Comparison of ENCODE assay signal across 15 cellular contexts in the genomic region with DNA sequence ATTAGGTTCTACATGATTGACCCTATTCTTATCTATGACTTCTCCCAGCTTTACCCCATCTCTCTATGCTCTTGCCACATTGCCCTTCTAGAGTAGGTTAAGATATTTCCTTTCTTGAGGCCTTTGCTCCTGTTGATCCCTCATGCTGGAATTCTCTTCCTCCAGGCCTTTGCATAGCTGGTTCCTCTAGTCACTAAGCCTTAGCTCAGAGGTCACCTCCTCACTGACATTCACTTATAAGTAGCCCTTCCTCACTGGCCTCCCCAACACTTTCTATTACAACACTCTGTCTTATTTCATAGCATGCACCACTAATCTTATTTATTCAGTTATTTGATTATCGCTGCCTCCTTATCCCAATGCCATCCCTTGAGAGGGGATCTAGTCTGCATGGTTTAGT.
DNase-seq lines count a peak whose midpoint lies in the region; ATAC-seq, FAIRE-seq and TF ChIP-seq lines count a peak whose summit lies in the region.
"Had no signal": no experiment of that assay in that cellular context is flagged by ENCODE, and none has a peak within 500 bp of the region (broad histone marks: within the 10 kb centered on the region; RNA-seq: fewer than 3 reads in every experiment).

No MANE protein-coding gene starts in this region.

- no peak overlapping the region for H3K4ac ChIP-seq in mesendoderm (ENCODE audit: low read depth, low read length)

- TF ChIP-seq POLR2A in H54 (IDR thresholded peaks at IDR 0.05; ENCODE audit: low read depth, low read length) = no peak

- H4K5ac ChIP-seq in mesendoderm (ENCODE audit: low read length) = no peak overlapping the region

- no peak overlapping the region for H3K4me3 ChIP-seq in fibroblast of villous mesenchyme (ENCODE audit: low read depth, low read length)
- no peak overlapping the region for H3K4me3 ChIP-seq in skeletal muscle satellite cell (ENCODE audit: low read length)
- H3K4me3 ChIP-seq in mesendoderm (ENCODE audit: low read length) = no peak overlapping the region

- no peak overlapping the region for H2BK15ac ChIP-seq in mesendoderm (replicated peaks; ENCODE audit: low read depth)

- no peaks in the 10 kb centered on the region for H3K36me3 ChIP-seq in skeletal muscle satellite cell (ENCODE audit: insufficient read depth, low read length)
- H3K36me3 ChIP-seq in mesendoderm (ENCODE audit: control insufficient read depth, insufficient read depth, low read length) = no peaks in the 10 kb centered on the region

- H3K4me2 ChIP-seq in skeletal muscle satellite cell (ENCODE audit: low read length) (no peak overlapping the region), mesendoderm (ENCODE audit: low read length) (no peak overlapping the region)

- H3K4me3 Mint-ChIP-seq in activated T-cell treated with anti-CD3 and anti-CD28 coated beads, Interleukin-2, amount 50 U/mL, for 4 hours = no peak overlapping the region
- H3K4me3 Mint-ChIP-seq: CD4-positive, alpha-beta memory T cell; IgD-negative memory B cell had no signal

- H3K27me3 ChIP-seq in skeletal muscle satellite cell (ENCODE audit: control insufficient read depth, insufficient read depth, low read length) (no peaks in the 10 kb centered on the region), mesendoderm (ENCODE audit: insufficient read depth, low read length, poor library complexity) (no peaks in the 10 kb centered on the region)

- H3K36me3 Mint-ChIP-seq in activated T-cell treated with anti-CD3 and anti-CD28 coated beads, Interleukin-2, amount 50 U/mL, for 4 hours (ENCODE audit: insufficient read depth) = no peaks in the 10 kb centered on the region
- H3K36me3 Mint-ChIP-seq: CD4-positive, alpha-beta memory T cell; IgD-negative memory B cell had no signal

- H4K8ac ChIP-seq in mesendoderm (ENCODE audit: low read depth, low read length) = no peak overlapping the region

- no peaks in the 10 kb centered on the region for H3K79me2 ChIP-seq in mesendoderm (ENCODE audit: control insufficient read depth, insufficient read depth, low read length)

- no peak overlapping the region for H2AK5ac ChIP-seq in mesendoderm (ENCODE audit: low read length)

- H3K56ac ChIP-seq in mesendoderm (ENCODE audit: low read length) = no peak overlapping the region

- H3K4me1 Mint-ChIP-seq in activated T-cell treated with anti-CD3 and anti-CD28 coated beads, Interleukin-2, amount 50 U/mL, for 4 hours (ENCODE audit: low read depth) = no peaks in the 10 kb centered on the region
- H3K4me1 Mint-ChIP-seq: CD4-positive, alpha-beta memory T cell; IgD-negative memory B cell had no signal

- TF ChIP-seq CTCF in fibroblast of villous mesenchyme (IDR thresholded peaks at IDR 0.05; ENCODE audit: insufficient read depth, low read depth, low read length) = no peak

- H2BK5ac ChIP-seq in mesendoderm (ENCODE audit: low read length) = no peak overlapping the region

- H3K4me1 ChIP-seq in skeletal muscle satellite cell (ENCODE audit: control insufficient read depth, insufficient read depth, low read length) (peaks cover 41% of the 10 kb centered on the region), mesendoderm (ENCODE audit: control insufficient read depth, low read depth, low read length) (no peaks in the 10 kb centered on the region)

- peak overlapping the region; percentile 55 for H3K9ac ChIP-seq in skeletal muscle satellite cell (ENCODE audit: low read depth, low read length)
- H3K9ac ChIP-seq in mesendoderm (ENCODE audit: low read length) = no peak overlapping the region

- no peaks in the 10 kb centered on the region for H3K27me3 Mint-ChIP-seq in activated T-cell treated with anti-CD3 and anti-CD28 coated beads, Interleukin-2, amount 50 U/mL, for 4 hours (ENCODE audit: low read depth)
- H3K27me3 Mint-ChIP-seq: IgD-negative memory B cell had no signal

- no peak for DNase-seq in H54 (ENCODE audit: insufficient read length, low spot score)
- DNase-seq in NCI-H82 (lab: John Stamatoyannopoulos, UW) = peak; percentile 79
- DNase-seq in fibroblast of villous mesenchyme (ENCODE audit: low read depth) = peak; percentile 8
- DNase-seq in mesendoderm = no peak
- no peak for DNase-seq in activated T-cell treated with anti-CD3 and anti-CD28 coated beads, Interleukin-2, amount 50 U/mL, for 4 hours
- DNase-seq in HuH-7.5 (ENCODE audit: low spot score) = no peak
- DNase-seq: CD4-positive, alpha-beta memory T cell; NCI-H1105 treated with DMSO at 0.1 percent for 48 hours; NCI-H187; NCI-H526 treated with DMSO at 0.1 percent for 48 hours; OCI-M1; SHP77 treated with DMSO at 0.1 percent for 48 hours had no signal

- H3K9me3 Mint-ChIP-seq in activated T-cell treated with anti-CD3 and anti-CD28 coated beads, Interleukin-2, amount 50 U/mL, for 4 hours = peaks cover 5% of the 10 kb centered on the region

- H3K79me1 ChIP-seq in mesendoderm (ENCODE audit: low read length) = no peaks in the 10 kb centered on the region

- no peak overlapping the region for H2BK120ac ChIP-seq in mesendoderm (ENCODE audit: low read depth, low read length)

- H3K23ac ChIP-seq in mesendoderm (ENCODE audit: low read length) = no peak overlapping the region

- ATAC-seq in activated T-cell treated with anti-CD3 and anti-CD28 coated beads, Interleukin-2, amount 50 U/mL, for 4 hours = no peak

- H3K18ac ChIP-seq in mesendoderm (ENCODE audit: low read length) = no peak overlapping the region

- peak; percentile 41 for FAIRE-seq in H54 (lab: Jason Lieb, UNC)
- FAIRE-seq: H1 had no signal

- H3K9me3 ChIP-seq in skeletal muscle satellite cell (replicated peaks; ENCODE audit: low read length) = no peaks in the 10 kb centered on the region

- WGBS in mesendoderm (ENCODE audit: extremely low coverage, insufficient coverage, low lambda C conversion rate) = no CpG with 5 or more reads among the region's 1 CpG

- H3K27ac ChIP-seq in mesendoderm (ENCODE audit: low read depth, low read length) = no peak overlapping the region

Comparison
In these comparisons a context has a peak if more than half of its experiments do, and no peak if none do; other contexts are left out.
1. DNase-seq: peak in NCI-H82 (single experiment) and fibroblast of villous mesenchyme (single experiment); none in H54 (single experiment), mesendoderm (single experiment), activated T-cell treated with anti-CD3 and anti-CD28 coated beads, Interleukin-2, amount 50 U/mL, for 4 hours (single experiment) and HuH-7.5 (single experiment).